1 cellular context compared by ENCODE assay signal in the genomic region with DNA sequence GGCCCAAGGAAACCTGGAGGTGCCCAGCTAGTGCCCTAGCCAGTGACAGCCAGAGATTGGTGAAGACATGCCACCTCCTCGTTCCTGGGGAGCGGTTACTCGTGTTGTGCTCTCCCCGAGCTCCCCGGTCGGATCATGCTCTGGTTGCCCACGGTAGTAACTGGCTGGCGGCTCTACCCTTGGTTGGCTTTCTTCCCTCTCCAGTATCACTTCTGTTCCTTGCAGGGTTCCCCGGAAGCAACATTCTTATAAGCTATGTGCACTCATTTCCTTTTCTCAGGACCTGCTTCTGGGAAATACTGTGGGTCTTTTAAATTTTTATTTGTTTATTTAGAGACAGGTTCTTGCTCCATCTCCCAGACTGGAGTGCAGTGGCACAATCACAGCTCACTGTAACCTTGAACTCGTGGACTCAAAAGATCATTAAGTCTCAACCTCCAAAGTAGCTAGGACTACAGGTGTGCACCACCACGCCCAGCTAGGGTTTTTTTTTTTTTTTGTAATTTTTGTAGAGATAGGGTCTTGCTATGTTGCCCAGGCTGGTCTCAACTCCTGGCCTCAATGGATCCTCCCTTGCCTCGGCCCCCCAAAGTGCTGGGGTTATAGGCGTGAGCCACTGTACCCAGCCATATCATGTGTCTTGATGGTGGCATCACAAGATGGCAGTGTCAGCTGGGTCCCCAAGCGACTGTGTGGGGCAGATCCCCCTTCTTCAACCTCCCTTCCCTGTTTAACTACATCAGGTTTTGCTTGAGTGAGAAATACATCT.
TF ChIP-seq lines count a peak whose summit lies in the region.

No MANE protein-coding gene starts in this region.

TF ChIP-seq in GM12878, 131 proteins besides CTCF, POLR2A, EP300 and RAD21:
- TF ChIP-seq SPI1 (IDR thresholded peaks at IDR 0.05; ENCODE audit: borderline replicate concordance, insufficient read depth, low read depth, low read length) (peak; percentile 7; the same call in 1 of the 2 replicates), RUNX3 (IDR thresholded peaks at IDR 0.05; ENCODE audit: low read length) (no peak), ZNF207 (IDR thresholded peaks at IDR 0.05; ENCODE audit: borderline replicate concordance) (no peak)
